26 cellular contexts compared by ENCODE assay signal in genomic region chr6:1515781-1516180, GRCh38.
"Had no signal": no experiment of that assay in that cellular context is flagged by ENCODE, and none has a peak within 500 bp of the region (broad histone marks: within the 10 kb centered on the region; RNA-seq: fewer than 3 reads in every experiment).

No MANE protein-coding gene starts in this region.

- ATAC-seq: stimulated activated effector memory CD8-positive, alpha-beta T cell treated with anti-CD3 and anti-CD28 coated beads, Interleukin-12 subunit alpha, Interleukin-12 subunit beta, amount 100 ng/mL, for 72 hours; stimulated activated memory B cell treated with anti-CD40 and anti-IgM and Interleukin-4, amounts not matched to agents 10 μg/mL and 1 μg/mL and 100 μg/mL, for 72 hours; stimulated activated naive B cell treated with anti-CD40 and anti-IgM and Interleukin-4, amounts not matched to agents 10 μg/mL and 1 μg/mL and 100 μg/mL, for 72 hours; stimulated activated naive CD8-positive, alpha-beta T cell treated with anti-CD3 and anti-CD28 coated beads, Interleukin-15, amount 100 ng/mL, for 72 hours; stimulated activated naive CD8-positive, alpha-beta T cell treated with anti-CD3 and anti-CD28 coated beads, Interleukin-15, Interleukin-2, amounts not matched to agents 100 U/mL and 50 U/mL, for 24 hours; upper lobe of right lung had no signal

- H3K4me1 ChIP-seq: stomach, suprapubic skin, testis, thyroid gland, tibial artery, tibial nerve, transverse colon, upper lobe of left lung, upper lobe of right lung, uterus, vagina had no signal

- H3K4me3 ChIP-seq: stomach, suprapubic skin, thoracic aorta, thyroid gland, tibial artery, tibial nerve, transverse colon, upper lobe of left lung, upper lobe of right lung, uterus, vagina had no signal

- H3K9me3 ChIP-seq: suprapubic skin, testis, thoracic aorta, thyroid gland, transverse colon, upper lobe of right lung, uterus, vagina had no signal

- FAIRE-seq: urothelium cell line had no signal

- H3K27ac ChIP-seq: stomach, suprapubic skin, testis, thoracic aorta, thyroid gland, tibial artery, tibial nerve, transverse colon, upper lobe of left lung, upper lobe of right lung, uterus, vagina had no signal

- H3K36me3 ChIP-seq: stomach, suprapubic skin, thoracic aorta, thyroid gland, tibial artery, tibial nerve, transverse colon, upper lobe of left lung, upper lobe of right lung, uterus, vagina had no signal

- H3K27me3 ChIP-seq: suprapubic skin, testis, thyroid gland, tibial nerve, upper lobe of left lung, upper lobe of right lung, uterus, vagina had no signal

- DNase-seq: stimulated activated CD4-positive, alpha-beta T cell treated with anti-CD3 and anti-CD28 coated beads, Interleukin-2, amount 100 ng/mL, for 48 hours; stimulated activated CD4-positive, alpha-beta T cell treated with anti-CD3 and anti-CD28 coated beads, Interleukin-4, amount 100 ng/mL, for 1 hour; stimulated activated CD4-positive, alpha-beta T cell treated with anti-CD3 and anti-CD28 coated beads, Interleukin-4, amount 100 ng/mL, for 24 hours; stimulated activated CD4-positive, alpha-beta T cell treated with anti-CD3 and anti-CD28 coated beads, Interleukin-4, amount 100 ng/mL, for 4 hours; stimulated activated CD8-positive, alpha-beta memory T cell treated with anti-CD3 and anti-CD28 coated beads, Interleukin-4, amount 100 ng/mL, for 48 hours; stimulated activated naive B cell treated with anti-CD40 and anti-IgM and Interleukin-4, amounts not matched to agents 10 μg/mL and 1 μg/mL and 100 μg/mL, for 72 hours; stimulated activated naive CD4-positive, alpha-beta T cell; stimulated activated naive CD4-positive, alpha-beta T cell treated with Interleukin-2 at 50 U/mL for 16 hours; stimulated activated naive CD8-positive, alpha-beta T cell treated with anti-CD3 and anti-CD28 coated beads, Interleukin-15, amount 100 ng/mL, for 72 hours; stimulated activated naive CD8-positive, alpha-beta T cell treated with anti-CD3 and anti-CD28 coated beads, Interleukin-15, Interleukin-2, amounts not matched to agents 100 U/mL and 50 U/mL, for 24 hours; stomach; substantia nigra; testis; thyroid gland; tibial artery; transverse colon; upper lobe of left lung; upper lobe of right lung; uterus had no signal
